7 cellular contexts compared by ENCODE assay signal in genomic region chr1:28260803-28261174, GRCh38. TPM values are rescaled to one million over a fixed set of nuclear protein-coding genes. Genes with fewer than 3 reads are reported as not detected.
DNase-seq lines count a peak whose midpoint lies in the region; ATAC-seq and TF ChIP-seq lines count a peak whose summit lies in the region.

No MANE protein-coding gene starts in this region.

- no peaks in the 10 kb centered on the region for H3K27me3 ChIP-seq in iPS-18a (ENCODE audit: control insufficient read depth, insufficient read depth, low read length)

- H3K27ac ChIP-seq in iPS-18a (ENCODE audit: low read length), result no peak overlapping the region

- H3K36me3 ChIP-seq in iPS-18a (ENCODE audit: control insufficient read depth, low read depth, low read length), result no peaks in the 10 kb centered on the region

- no peak for TF ChIP-seq CTCF in HFF-Myc (IDR thresholded peaks at IDR 0.05; ENCODE audit: low read depth, low read length, missing control alignments)

- peak overlapping the region; percentile 86 for H3K9ac ChIP-seq in iPS-18a (ENCODE audit: low read length)

- H3K9me3 ChIP-seq in iPS-18a (ENCODE audit: control insufficient read depth, low read depth, low read length), result no peaks in the 10 kb centered on the region

- DNase-seq in HFF-Myc (ENCODE audit: extremely low read depth, low read depth) (no peak), SIG-M5 (lab: John Stamatoyannopoulos, UW) (no peak), NCI-H1417 treated with DMSO at 0.1 percent for 48 hours (lab: John Stamatoyannopoulos, UW) (no peak), islet precursor cell (no peak)
- DNase-seq in activated T-helper 1 cell treated with anti-CD3 and anti-CD28 coated beads, Interleukin-12 subunit alpha, Interleukin-12 subunit beta, Interleukin-2, Interleukin-4 antibody, amounts not matched to agents 30 ng/mL and 10 ng/mL and 1 ng/mL, durations not matched to agents 14 hours and 24 hours and 36 hours (ENCODE audit: low spot score), result no peak
- DNase-seq in stimulated activated effector memory CD8-positive, alpha-beta T cell treated with anti-CD3 and anti-CD28 coated beads, Interleukin-12 subunit alpha, Interleukin-12 subunit beta, amount 100 ng/mL, for 72 hours (ENCODE audit: low spot score in 2 of 2), result no peak

- peak overlapping the region; percentile 92 for H3K4me3 ChIP-seq in HFF-Myc (replicated peaks; ENCODE audit: low read depth, low read length)
- H3K4me3 ChIP-seq in iPS-18a (ENCODE audit: low read length), result peak overlapping the region; percentile 84

- H3K36me3 Mint-ChIP-seq in activated T-helper 1 cell treated with anti-CD3 and anti-CD28 coated beads, Interleukin-12 subunit alpha, Interleukin-12 subunit beta, Interleukin-2, Interleukin-4 antibody, amounts not matched to agents 30 ng/mL and 10 ng/mL and 1 ng/mL, durations not matched to agents 14 hours and 24 hours and 36 hours (ENCODE audit: low read depth), result peaks cover 7% of the 10 kb centered on the region
- peaks cover 40% of the 10 kb centered on the region for H3K36me3 Mint-ChIP-seq in stimulated activated effector memory CD8-positive, alpha-beta T cell treated with anti-CD3 and anti-CD28 coated beads, Interleukin-12 subunit alpha, Interleukin-12 subunit beta, amount 100 ng/mL, for 72 hours

- no peak for ATAC-seq in stimulated activated effector memory CD8-positive, alpha-beta T cell treated with anti-CD3 and anti-CD28 coated beads, Interleukin-12 subunit alpha, Interleukin-12 subunit beta, amount 100 ng/mL, for 72 hours

- H3K27ac Mint-ChIP-seq in activated T-helper 1 cell treated with anti-CD3 and anti-CD28 coated beads, Interleukin-12 subunit alpha, Interleukin-12 subunit beta, Interleukin-2, Interleukin-4 antibody, amounts not matched to agents 30 ng/mL and 10 ng/mL and 1 ng/mL, durations not matched to agents 14 hours and 24 hours and 36 hours, result peak overlapping the region; percentile 59
- H3K27ac Mint-ChIP-seq in stimulated activated effector memory CD8-positive, alpha-beta T cell treated with anti-CD3 and anti-CD28 coated beads, Interleukin-12 subunit alpha, Interleukin-12 subunit beta, amount 100 ng/mL, for 72 hours, result peak overlapping the region; percentile 41

- H3K9me3 Mint-ChIP-seq in activated T-helper 1 cell treated with anti-CD3 and anti-CD28 coated beads, Interleukin-12 subunit alpha, Interleukin-12 subunit beta, Interleukin-2, Interleukin-4 antibody, amounts not matched to agents 30 ng/mL and 10 ng/mL and 1 ng/mL, durations not matched to agents 14 hours and 24 hours and 36 hours, result no peaks in the 10 kb centered on the region
- H3K9me3 Mint-ChIP-seq in stimulated activated effector memory CD8-positive, alpha-beta T cell treated with anti-CD3 and anti-CD28 coated beads, Interleukin-12 subunit alpha, Interleukin-12 subunit beta, amount 100 ng/mL, for 72 hours, result no peaks in the 10 kb centered on the region

- peaks cover 46% of the 10 kb centered on the region for H3K4me1 Mint-ChIP-seq in activated T-helper 1 cell treated with anti-CD3 and anti-CD28 coated beads, Interleukin-12 subunit alpha, Interleukin-12 subunit beta, Interleukin-2, Interleukin-4 antibody, amounts not matched to agents 30 ng/mL and 10 ng/mL and 1 ng/mL, durations not matched to agents 14 hours and 24 hours and 36 hours (ENCODE audit: low read depth)
- peaks cover 42% of the 10 kb centered on the region for H3K4me1 Mint-ChIP-seq in stimulated activated effector memory CD8-positive, alpha-beta T cell treated with anti-CD3 and anti-CD28 coated beads, Interleukin-12 subunit alpha, Interleukin-12 subunit beta, amount 100 ng/mL, for 72 hours

- peak overlapping the region; percentile 82 for H3K4me3 Mint-ChIP-seq in activated T-helper 1 cell treated with anti-CD3 and anti-CD28 coated beads, Interleukin-12 subunit alpha, Interleukin-12 subunit beta, Interleukin-2, Interleukin-4 antibody, amounts not matched to agents 30 ng/mL and 10 ng/mL and 1 ng/mL, durations not matched to agents 14 hours and 24 hours and 36 hours
- H3K4me3 Mint-ChIP-seq in stimulated activated effector memory CD8-positive, alpha-beta T cell treated with anti-CD3 and anti-CD28 coated beads, Interleukin-12 subunit alpha, Interleukin-12 subunit beta, amount 100 ng/mL, for 72 hours, result peak overlapping the region; percentile 67

- intact Hi-C loops in activated T-helper 1 cell treated with anti-CD3 and anti-CD28 coated beads, Interleukin-12 subunit alpha, Interleukin-12 subunit beta, Interleukin-2, Interleukin-4 antibody, amounts not matched to agents 30 ng/mL and 10 ng/mL and 1 ng/mL, durations not matched to agents 14 hours and 24 hours and 36 hours (cut with micrococcal nuclease), result no loop called here

- no peaks in the 10 kb centered on the region for H3K27me3 Mint-ChIP-seq in activated T-helper 1 cell treated with anti-CD3 and anti-CD28 coated beads, Interleukin-12 subunit alpha, Interleukin-12 subunit beta, Interleukin-2, Interleukin-4 antibody, amounts not matched to agents 30 ng/mL and 10 ng/mL and 1 ng/mL, durations not matched to agents 14 hours and 24 hours and 36 hours (ENCODE audit: insufficient read depth)

- peaks cover 5% of the 10 kb centered on the region for H3K4me1 ChIP-seq in iPS-18a (ENCODE audit: control insufficient read depth, low read depth, low read length)

RNA-seq across cellular contexts. Expression of gene SESN2, which starts 1.5 kb away (rescaled TPM):
- 18.7 and 19.3 TPM in 2 replicates for total RNA-seq in activated T-helper 1 cell treated with anti-CD3 and anti-CD28 coated beads, Interleukin-12 subunit alpha, Interleukin-12 subunit beta, Interleukin-2, Interleukin-4 antibody, amounts not matched to agents 30 ng/mL and 10 ng/mL and 1 ng/mL, durations not matched to agents 14 hours and 24 hours and 36 hours

RNA-seq across cellular contexts. Expression of gene ATP5IF1, which starts 24.9 kb away (rescaled TPM):
- 128 and 132 TPM in 2 replicates for total RNA-seq in activated T-helper 1 cell treated with anti-CD3 and anti-CD28 coated beads, Interleukin-12 subunit alpha, Interleukin-12 subunit beta, Interleukin-2, Interleukin-4 antibody, amounts not matched to agents 30 ng/mL and 10 ng/mL and 1 ng/mL, durations not matched to agents 14 hours and 24 hours and 36 hours

RNA-seq across cellular contexts. Expression of gene DNAJC8, which starts 28.0 kb away (rescaled TPM):
- 95.4 and 97.1 TPM in 2 replicates for total RNA-seq in activated T-helper 1 cell treated with anti-CD3 and anti-CD28 coated beads, Interleukin-12 subunit alpha, Interleukin-12 subunit beta, Interleukin-2, Interleukin-4 antibody, amounts not matched to agents 30 ng/mL and 10 ng/mL and 1 ng/mL, durations not matched to agents 14 hours and 24 hours and 36 hours
